ENCODE assay signal across 12 cellular contexts in the genomic region with DNA sequence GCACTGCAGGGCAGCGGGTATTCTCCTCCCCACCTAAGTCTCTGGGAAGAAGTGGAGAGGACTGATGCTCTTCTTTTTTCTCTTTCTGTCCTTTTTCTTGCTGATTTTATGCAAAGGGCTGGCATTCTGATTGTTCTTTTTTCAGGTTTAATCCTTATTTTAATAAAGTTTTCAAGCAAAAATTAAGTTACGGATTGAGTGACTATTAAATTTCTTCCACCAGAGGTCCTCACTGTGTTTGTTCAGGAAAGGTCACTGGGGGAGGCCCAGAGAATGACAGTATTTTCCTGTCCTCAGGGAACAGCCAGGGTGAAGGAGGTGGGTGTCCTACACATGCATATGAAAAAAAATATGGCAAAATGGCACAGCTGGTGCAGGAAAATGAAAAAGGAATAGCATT. TPM values are rescaled to one million over a fixed set of nuclear protein-coding genes. Genes with fewer than 3 reads are reported as not detected.
A peak's percentile ranks its signal among the peaks of the same experiment; 100 is the strongest.
DNase-seq lines count a peak whose midpoint lies in the region; ATAC-seq and TF ChIP-seq lines count a peak whose summit lies in the region.
"Had no signal": no experiment of that assay in that cellular context is flagged by ENCODE, and none has a peak within 500 bp of the region (broad histone marks: within the 10 kb centered on the region; RNA-seq: fewer than 3 reads in every experiment).

No MANE protein-coding gene starts in this region.

- no peaks in the 10 kb centered on the region for H3K9me3 ChIP-seq in tibial artery
- H3K9me3 ChIP-seq: BLaER1 treated with 17β-estradiol and CSF1 and Interleukin-3, amounts not matched to agents 10 nM and 100 nM; mucosa of descending colon had no signal

- intact Hi-C loops in tibial artery (cut with DNase I; ENCODE audit: low total_unique reads), result no loop called here

- no peak overlapping the region for H3K4me3 Mint-ChIP-seq in activated CD8-positive, alpha-beta T cell treated with anti-CD3 and anti-CD28 coated beads, Interleukin-2, amount 10 ng/mL, durations not matched to agents 7 days and 5 days
- H3K4me3 Mint-ChIP-seq: activated CD4-positive, alpha-beta memory T cell treated with anti-CD3 and anti-CD28 coated beads, Interleukin-2, amount 10 ng/mL, durations not matched to agents 7 days and 5 days had no signal

- H3K4me1 ChIP-seq in foreskin keratinocyte (peaks cover 21% of the 10 kb centered on the region), tibial artery (peaks cover 0 to 6% (median 0%) of the 10 kb centered on the region in 4 donors)
- H3K4me1 ChIP-seq: BLaER1 treated with 17β-estradiol and CSF1 and Interleukin-3, amounts not matched to agents 10 nM and 100 nM had no signal

- CTCF ChIA-PET in activated CD8-positive, alpha-beta T cell treated with anti-CD3 and anti-CD28 coated beads, Interleukin-2, amount 10 ng/mL, durations not matched to agents 7 days and 5 days (lab: Charles Lee), result interaction anchor here (1.5 kb wide), 1 partner anchor 112 kb away, joined by 5 read pairs; no protein-coding TSS in a partner anchor

- ATAC-seq in SK-N-SH treated with all-trans-retinoic acid at 6 μM for 48 hours (0 out of 3 replicates have a peak, but pooled peaks have one; percentile 11), foreskin keratinocyte (no peak), HG02970 (IDR thresholded peaks at IDR 0.05; ENCODE audit: low FRiP score, unreplicated experiment) (no peak)
- ATAC-seq in activated CD8-positive, alpha-beta T cell treated with anti-CD3 and anti-CD28 coated beads, Interleukin-2, amount 10 ng/mL, durations not matched to agents 7 days and 5 days, result no peak
- ATAC-seq: mucosa of descending colon had no signal

- TF ChIP-seq CTCF in foreskin keratinocyte (conservative IDR thresholded peaks at IDR 0.05) (peak; percentile 66), tibial artery (IDR thresholded peaks at IDR 0.05) (peak; percentile 27 to 30)

- H3K27ac ChIP-seq in foreskin keratinocyte, result no peak overlapping the region
- no peak overlapping the region for H3K27ac ChIP-seq in tibial artery
- H3K27ac ChIP-seq: BLaER1 treated with 17β-estradiol and CSF1 and Interleukin-3, amounts not matched to agents 10 nM and 100 nM had no signal

- no peak overlapping the region for H3K4me3 ChIP-seq in tibial artery
- H3K4me3 ChIP-seq: BLaER1 treated with 17β-estradiol and CSF1 and Interleukin-3, amounts not matched to agents 10 nM and 100 nM; mucosa of descending colon had no signal

- H3K27me3 Mint-ChIP-seq in activated CD8-positive, alpha-beta T cell treated with anti-CD3 and anti-CD28 coated beads, Interleukin-2, amount 10 ng/mL, durations not matched to agents 7 days and 5 days (ENCODE audit: low read depth), result no peaks in the 10 kb centered on the region
- H3K27me3 Mint-ChIP-seq: activated CD4-positive, alpha-beta memory T cell treated with anti-CD3 and anti-CD28 coated beads, Interleukin-2, amount 10 ng/mL, durations not matched to agents 7 days and 5 days had no signal

- POLR2A ChIA-PET in activated CD8-positive, alpha-beta T cell treated with anti-CD3 and anti-CD28 coated beads, Interleukin-2, amount 10 ng/mL, durations not matched to agents 7 days and 5 days (lab: Charles Lee), result no interaction called here

- H3K27me3 ChIP-seq in foreskin keratinocyte (no peaks in the 10 kb centered on the region), tibial artery (no peaks in the 10 kb centered on the region)
- H3K27me3 ChIP-seq: BLaER1 treated with 17β-estradiol and CSF1 and Interleukin-3, amounts not matched to agents 10 nM and 100 nM had no signal

- peaks cover 37 to 57% (median 56%) of the 10 kb centered on the region in 3 donors for H3K36me3 ChIP-seq in tibial artery

- H3K4me1 Mint-ChIP-seq in activated CD8-positive, alpha-beta T cell treated with anti-CD3 and anti-CD28 coated beads, Interleukin-2, amount 10 ng/mL, durations not matched to agents 7 days and 5 days (ENCODE audit: low read depth), result no peaks in the 10 kb centered on the region
- H3K4me1 Mint-ChIP-seq: activated CD4-positive, alpha-beta memory T cell treated with anti-CD3 and anti-CD28 coated beads, Interleukin-2, amount 10 ng/mL, durations not matched to agents 7 days and 5 days had no signal

- H3K9me3 Mint-ChIP-seq in activated CD8-positive, alpha-beta T cell treated with anti-CD3 and anti-CD28 coated beads, Interleukin-2, amount 10 ng/mL, durations not matched to agents 7 days and 5 days (ENCODE audit: insufficient read depth), result no peaks in the 10 kb centered on the region
- H3K9me3 Mint-ChIP-seq: activated CD4-positive, alpha-beta memory T cell treated with anti-CD3 and anti-CD28 coated beads, Interleukin-2, amount 10 ng/mL, durations not matched to agents 7 days and 5 days had no signal

- H3K36me3 Mint-ChIP-seq in activated CD8-positive, alpha-beta T cell treated with anti-CD3 and anti-CD28 coated beads, Interleukin-2, amount 10 ng/mL, durations not matched to agents 7 days and 5 days (ENCODE audit: low read depth), result peaks cover 4% of the 10 kb centered on the region

- no peak overlapping the region for H3K27ac Mint-ChIP-seq in activated CD8-positive, alpha-beta T cell treated with anti-CD3 and anti-CD28 coated beads, Interleukin-2, amount 10 ng/mL, durations not matched to agents 7 days and 5 days
- H3K27ac Mint-ChIP-seq: activated CD4-positive, alpha-beta memory T cell treated with anti-CD3 and anti-CD28 coated beads, Interleukin-2, amount 10 ng/mL, durations not matched to agents 7 days and 5 days had no signal

- DNase-seq in NCI-H2196 (lab: John Stamatoyannopoulos, UW; ENCODE audit: unreplicated experiment), result peak; percentile 14
- DNase-seq in NCI-H2196 treated with DMSO at 0.1 percent for 48 hours (lab: John Stamatoyannopoulos, UW; ENCODE audit: unreplicated experiment), result no peak
- no peak for DNase-seq in foreskin keratinocyte
- DNase-seq in tibial artery, result no peak
- DNase-seq in activated CD8-positive, alpha-beta T cell treated with anti-CD3 and anti-CD28 coated beads, Interleukin-2, amount 10 ng/mL, durations not matched to agents 7 days and 5 days, result no peak
- DNase-seq in SIG-M5 (lab: John Stamatoyannopoulos, UW), result no peak
- DNase-seq: activated CD4-positive, alpha-beta memory T cell treated with anti-CD3 and anti-CD28 coated beads, Interleukin-2, amount 10 ng/mL, durations not matched to agents 7 days and 5 days; mucosa of descending colon; NCI-H82 had no signal

TF ChIP-seq in SK-N-SH treated with all-trans-retinoic acid at 6 μM for 48 hours, 23 proteins besides CTCF, POLR2A, EP300 and RAD21:
- TF ChIP-seq BACH2 (CRISPR knock-in tag; IDR thresholded peaks at IDR 0.05; ENCODE audit: borderline replicate concordance) (no peak), TCF4 (CRISPR knock-in tag; IDR thresholded peaks at IDR 0.05; ENCODE audit: borderline replicate concordance) (no peak)

RNA-seq across cellular contexts. Expression of gene ELF3, which starts 4.4 kb away (rescaled TPM):
- 0.04 and 0.07 TPM in 2 replicates for total RNA-seq in foreskin keratinocyte
- 0.04 TPM in 1 of 2 replicates, not detected in the other for polyA plus RNA-seq in foreskin keratinocyte
- total RNA-seq in activated CD8-positive, alpha-beta T cell treated with anti-CD3 and anti-CD28 coated beads, Interleukin-2, amount 10 ng/mL, durations not matched to agents 7 days and 5 days, result under 1 TPM; 0.42 to 0.55 TPM

RNA-seq across cellular contexts. Expression of gene RNPEP, which starts 23.5 kb away (rescaled TPM):
- total RNA-seq in foreskin keratinocyte, result 75.0 and 79.3 TPM in 2 replicates
- 82.4 and 97.4 TPM in 2 replicates for polyA plus RNA-seq in foreskin keratinocyte
- total RNA-seq in activated CD8-positive, alpha-beta T cell treated with anti-CD3 and anti-CD28 coated beads, Interleukin-2, amount 10 ng/mL, durations not matched to agents 7 days and 5 days, result 10 to 100 TPM; 32.0 to 32.2 TPM

RNA-seq across cellular contexts. Expression of gene TIMM17A, which starts 50.7 kb away (rescaled TPM):
- total RNA-seq in foreskin keratinocyte, result 63.6 and 66.4 TPM in 2 replicates
- polyA plus RNA-seq in foreskin keratinocyte, result 73.5 TPM in 2 replicates
- total RNA-seq in activated CD8-positive, alpha-beta T cell treated with anti-CD3 and anti-CD28 coated beads, Interleukin-2, amount 10 ng/mL, durations not matched to agents 7 days and 5 days, result 10 to 100 TPM; 51.4 to 54.0 TPM

RNA-seq across cellular contexts. Expression of gene LMOD1, which starts 59.6 kb away (rescaled TPM):
- total RNA-seq in foreskin keratinocyte, result not detected in 2 replicates
- 0.01 TPM in 1 of 2 replicates, not detected in the other for polyA plus RNA-seq in foreskin keratinocyte
- not detected for total RNA-seq in activated CD8-positive, alpha-beta T cell treated with anti-CD3 and anti-CD28 coated beads, Interleukin-2, amount 10 ng/mL, durations not matched to agents 7 days and 5 days
- total RNA-seq: activated CD4-positive, alpha-beta memory T cell treated with anti-CD3 and anti-CD28 coated beads, Interleukin-2, amount 10 ng/mL, durations not matched to agents 7 days and 5 days had no signal
